Comparison of ENCODE assay signal across 37 cellular contexts in genomic region chr1:160669276-160669675, GRCh38. TPM values are rescaled to one million over a fixed set of nuclear protein-coding genes. Genes with fewer than 3 reads are reported as not detected.
"Had no signal": no experiment of that assay in that cellular context is flagged by ENCODE, and none has a peak within 500 bp of the region (broad histone marks: within the 10 kb centered on the region; RNA-seq: fewer than 3 reads in every experiment).

No MANE protein-coding gene starts in this region.

- H3K36me3 Mint-ChIP-seq: brain had no signal

- H3K4me1 ChIP-seq: ascending aorta had no signal

- H3K4me1 Mint-ChIP-seq: brain had no signal

- H3K4me3 ChIP-seq: ascending aorta, cardiac muscle cell had no signal

- H3K27me3 Mint-ChIP-seq: activated CD4-positive, alpha-beta memory T cell treated with anti-CD3 and anti-CD28 coated beads, Interleukin-2, amount 10 ng/mL, durations not matched to agents 7 days and 5 days; activated CD4-positive, alpha-beta T cell treated with anti-CD3 and anti-CD28 coated beads for 36 hours; activated CD4-positive, alpha-beta T cell treated with anti-CD3 and anti-CD28 coated beads, Interleukin-2, amount 10 ng/mL, durations not matched to agents 7 days and 5 days; activated CD8-positive, alpha-beta memory T cell treated with anti-CD3 and anti-CD28 coated beads, Interleukin-2, amount 10 ng/mL, durations not matched to agents 7 days and 5 days; activated naive CD4-positive, alpha-beta T cell treated with anti-CD3 and anti-CD28 coated beads, Interleukin-2, amount 10 ng/mL, durations not matched to agents 7 days and 5 days; activated naive CD4-positive, alpha-beta T cell treated with anti-CD3 and anti-CD28 coated beads, Interleukin-2, amount 50 U/mL, for 24 hours; activated naive CD8-positive, alpha-beta T cell; activated naive CD8-positive, alpha-beta T cell treated with anti-CD3 and anti-CD28 coated beads, Interleukin-2, amount 10 ng/mL, durations not matched to agents 7 days and 5 days; activated naive CD8-positive, alpha-beta T cell treated with anti-CD3 and anti-CD28 coated beads, Interleukin-2, amount 50 U/mL, for 24 hours; activated T-cell treated with anti-CD3 and anti-CD28 coated beads, Interleukin-2, amount 50 U/mL, for 24 hours; central memory CD8-positive, alpha-beta T cell had no signal

- DNase-seq: activated CD4-positive, alpha-beta memory T cell treated with anti-CD3 and anti-CD28 coated beads, Interleukin-2, amount 10 ng/mL, durations not matched to agents 7 days and 5 days; activated CD4-positive, alpha-beta T cell treated with anti-CD3 and anti-CD28 coated beads for 1 hour; activated CD4-positive, alpha-beta T cell treated with anti-CD3 and anti-CD28 coated beads for 36 hours; activated CD4-positive, alpha-beta T cell treated with anti-CD3 and anti-CD28 coated beads for 48 hours; activated CD4-positive, alpha-beta T cell treated with anti-CD3 and anti-CD28 coated beads, Interleukin-2, amount 10 ng/mL, durations not matched to agents 7 days and 5 days; activated CD4-positive, alpha-beta T cell treated with anti-CD3 and anti-CD28 coated beads, Interleukin-2, amount 50 U/mL, for 48 hours; activated CD4-positive, CD25-positive, alpha-beta regulatory T cell; activated CD8-positive, alpha-beta memory T cell treated with anti-CD3 and anti-CD28 coated beads for 24 hours; activated CD8-positive, alpha-beta memory T cell treated with anti-CD3 and anti-CD28 coated beads, Interleukin-2, amount 10 ng/mL, durations not matched to agents 7 days and 5 days; activated CD8-positive, alpha-beta memory T cell treated with anti-CD3 and anti-CD28 coated beads, Interleukin-2, amount 50 U/mL, for 48 hours; activated CD8-positive, alpha-beta T cell treated with anti-CD3 and anti-CD28 coated beads, Interleukin-2, amount 10 ng/mL, durations not matched to agents 7 days and 5 days; activated effector memory CD4-positive, alpha-beta T cell treated with Interleukin-2 at 50 U/mL for 16 hours; activated gamma-delta T cell; activated naive CD4-positive, alpha-beta T cell treated with anti-CD3 and anti-CD28 coated beads, Interleukin-2, amount 10 ng/mL, durations not matched to agents 7 days and 5 days; activated naive CD4-positive, alpha-beta T cell treated with Interleukin-2 at 50 U/mL for 16 hours; activated naive CD8-positive, alpha-beta T cell treated with anti-CD3 and anti-CD28 coated beads, Interleukin-2, amount 10 ng/mL, durations not matched to agents 7 days and 5 days; activated naive CD8-positive, alpha-beta T cell treated with anti-CD3 and anti-CD28 coated beads, Interleukin-2, amount 50 U/mL, for 24 hours; activated T-cell treated with anti-CD3 and anti-CD28 coated beads, Interleukin-2, amount 50 U/mL, for 24 hours; activated T-cell treated with anti-CD3 and anti-CD28 coated beads, Interleukin-2, amount 50 U/mL, for 48 hours; amygdala; anterior cingulate cortex; caudate nucleus; T-helper 2 cell; T-helper 9 cell had no signal

- H3K27ac Mint-ChIP-seq: activated CD4-positive, alpha-beta memory T cell treated with anti-CD3 and anti-CD28 coated beads, Interleukin-2, amount 10 ng/mL, durations not matched to agents 7 days and 5 days; activated CD4-positive, alpha-beta T cell treated with anti-CD3 and anti-CD28 coated beads for 36 hours; activated CD4-positive, alpha-beta T cell treated with anti-CD3 and anti-CD28 coated beads, Interleukin-2, amount 10 ng/mL, durations not matched to agents 7 days and 5 days; activated CD8-positive, alpha-beta memory T cell treated with anti-CD3 and anti-CD28 coated beads, Interleukin-2, amount 10 ng/mL, durations not matched to agents 7 days and 5 days; activated CD8-positive, alpha-beta T cell treated with anti-CD3 and anti-CD28 coated beads, Interleukin-2, amount 10 ng/mL, durations not matched to agents 7 days and 5 days; activated naive CD4-positive, alpha-beta T cell treated with anti-CD3 and anti-CD28 coated beads, Interleukin-2, amount 10 ng/mL, durations not matched to agents 7 days and 5 days; activated naive CD4-positive, alpha-beta T cell treated with anti-CD3 and anti-CD28 coated beads, Interleukin-2, amount 50 U/mL, for 24 hours; activated naive CD8-positive, alpha-beta T cell; activated naive CD8-positive, alpha-beta T cell treated with anti-CD3 and anti-CD28 coated beads, Interleukin-2, amount 10 ng/mL, durations not matched to agents 7 days and 5 days; activated naive CD8-positive, alpha-beta T cell treated with anti-CD3 and anti-CD28 coated beads, Interleukin-2, amount 50 U/mL, for 24 hours; activated T-cell treated with anti-CD3 and anti-CD28 coated beads, Interleukin-2, amount 50 U/mL, for 24 hours; activated T-helper 2 cell treated with anti-CD3 and anti-CD28 coated beads, Interferon-gamma antibody, Interleukin-2, Interleukin-4, amounts not matched to agents 10 μg/mL and 5 μg/mL and 100 μg/mL, durations not matched to agents 14 hours and 24 hours and 36 hours; brain; T-helper 2 cell treated with Interferon-gamma antibody and Interleukin-4, amounts not matched to agents 5 μg/mL and 100 μg/mL, for 36 hours had no signal

- FAIRE-seq: bronchial epithelial cell, colon had no signal

- H3K36me3 ChIP-seq: ascending aorta, cardiac muscle cell had no signal

- H3K27me3 ChIP-seq: ascending aorta had no signal

- H3K27ac ChIP-seq: ascending aorta, cardiac muscle cell, VCaP had no signal

- H3K9me3 Mint-ChIP-seq: activated naive CD4-positive, alpha-beta T cell treated with anti-CD3 and anti-CD28 coated beads, Interleukin-2, amount 50 U/mL, for 24 hours; central memory CD8-positive, alpha-beta T cell had no signal

- ATAC-seq: activated CD4-positive, alpha-beta T cell treated with anti-CD3 and anti-CD28 coated beads for 36 hours; activated CD4-positive, CD25-positive, alpha-beta regulatory T cell treated with anti-CD3 and anti-CD28 coated beads, Interleukin-2, amount 50 U/mL, for 24 hours; activated CD8-positive, alpha-beta memory T cell treated with anti-CD3 and anti-CD28 coated beads, Interleukin-2, amount 10 ng/mL, durations not matched to agents 7 days and 5 days; activated CD8-positive, alpha-beta T cell treated with anti-CD3 and anti-CD28 coated beads, Interleukin-2, amount 10 ng/mL, durations not matched to agents 7 days and 5 days; activated naive CD8-positive, alpha-beta T cell treated with anti-CD3 and anti-CD28 coated beads, Interleukin-2, amount 50 U/mL, for 24 hours had no signal

- H3K4me3 Mint-ChIP-seq: activated CD4-positive, alpha-beta memory T cell treated with anti-CD3 and anti-CD28 coated beads, Interleukin-2, amount 10 ng/mL, durations not matched to agents 7 days and 5 days; activated CD4-positive, alpha-beta T cell treated with anti-CD3 and anti-CD28 coated beads for 36 hours; activated CD4-positive, alpha-beta T cell treated with anti-CD3 and anti-CD28 coated beads, Interleukin-2, amount 10 ng/mL, durations not matched to agents 7 days and 5 days; activated CD8-positive, alpha-beta memory T cell treated with anti-CD3 and anti-CD28 coated beads, Interleukin-2, amount 10 ng/mL, durations not matched to agents 7 days and 5 days; activated CD8-positive, alpha-beta T cell treated with anti-CD3 and anti-CD28 coated beads, Interleukin-2, amount 10 ng/mL, durations not matched to agents 7 days and 5 days; activated naive CD4-positive, alpha-beta T cell treated with anti-CD3 and anti-CD28 coated beads, Interleukin-2, amount 10 ng/mL, durations not matched to agents 7 days and 5 days; activated naive CD4-positive, alpha-beta T cell treated with anti-CD3 and anti-CD28 coated beads, Interleukin-2, amount 50 U/mL, for 24 hours; activated naive CD8-positive, alpha-beta T cell; activated naive CD8-positive, alpha-beta T cell treated with anti-CD3 and anti-CD28 coated beads, Interleukin-2, amount 10 ng/mL, durations not matched to agents 7 days and 5 days; activated naive CD8-positive, alpha-beta T cell treated with anti-CD3 and anti-CD28 coated beads, Interleukin-2, amount 50 U/mL, for 24 hours; activated T-cell treated with anti-CD3 and anti-CD28 coated beads, Interleukin-2, amount 50 U/mL, for 24 hours; brain; central memory CD8-positive, alpha-beta T cell; T-helper 2 cell treated with Interferon-gamma antibody and Interleukin-4, amounts not matched to agents 5 μg/mL and 100 μg/mL, for 36 hours had no signal

RNA-seq across cellular contexts. Expression of gene SLAMF1, which starts 22.4 kb away (rescaled TPM):
- total RNA-seq: ascending aorta, bronchial epithelial cell, cardiac muscle cell, cerebellum had no signal
- polyA plus RNA-seq: cardiac muscle cell had no signal

RNA-seq across cellular contexts. Expression of gene CD48, which starts 42.3 kb away (rescaled TPM):
- total RNA-seq: ascending aorta, bronchial epithelial cell, cardiac muscle cell had no signal
- polyA plus RNA-seq: cardiac muscle cell had no signal
